In the genomic region with DNA sequence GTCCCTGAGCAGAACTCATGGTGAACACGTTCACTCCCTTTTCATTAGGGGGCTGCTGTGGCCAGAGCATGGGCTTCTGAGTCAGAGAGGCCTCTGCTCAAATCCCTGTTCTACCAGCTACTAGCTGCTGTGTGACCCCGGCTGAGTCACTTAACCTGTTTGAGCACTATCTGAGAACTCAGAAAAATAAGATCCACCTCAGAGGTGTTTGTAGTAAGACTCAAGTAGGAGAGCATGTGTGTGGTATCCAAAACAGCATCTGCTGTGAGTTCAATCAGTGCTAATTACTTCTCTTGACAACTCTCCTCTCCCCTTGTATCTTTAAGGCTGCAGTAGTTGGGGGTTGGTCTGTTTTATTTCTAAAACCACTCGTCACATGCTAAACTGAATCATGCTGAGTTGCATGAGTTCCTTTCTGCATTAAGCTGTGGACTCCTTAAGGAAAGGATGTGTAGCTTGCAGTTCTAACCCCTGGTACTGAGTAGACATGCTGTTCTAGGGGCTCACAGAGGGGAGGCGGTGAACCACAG, we compare ENCODE assay signal across 2 cellular contexts.
TF ChIP-seq lines count a peak whose summit lies in the region.

No MANE protein-coding gene starts in this region.

TF ChIP-seq in IMR-90, 13 proteins besides CTCF, POLR2A, EP300 and RAD21:
- TF ChIP-seq NFE2L2 (IDR thresholded peaks at IDR 0.05; ENCODE audit: low read depth, low read length): peak; percentile 17; the same call in 1 of the 2 replicates
- TF ChIP-seq, protein P1, sequence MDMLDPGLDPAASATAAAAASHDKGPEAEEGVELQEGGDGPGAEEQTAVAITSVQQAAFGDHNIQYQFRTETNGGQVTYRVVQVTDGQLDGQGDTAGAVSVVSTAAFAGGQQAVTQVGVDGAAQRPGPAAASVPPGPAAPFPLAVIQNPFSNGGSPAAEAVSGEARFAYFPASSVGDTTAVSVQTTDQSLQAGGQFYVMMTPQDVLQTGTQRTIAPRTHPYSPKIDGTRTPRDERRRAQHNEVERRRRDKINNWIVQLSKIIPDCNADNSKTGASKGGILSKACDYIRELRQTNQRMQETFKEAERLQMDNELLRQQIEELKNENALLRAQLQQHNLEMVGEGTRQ (IDR thresholded peaks at IDR 0.05; ENCODE audit: low read depth, low read length): peak; percentile 29; the same call in 1 of the 2 replicates
- peak; percentile 90 for TF ChIP-seq FOS (IDR thresholded peaks at IDR 0.05; ENCODE audit: low read depth, low read length)
- TF ChIP-seq, protein P2, sequence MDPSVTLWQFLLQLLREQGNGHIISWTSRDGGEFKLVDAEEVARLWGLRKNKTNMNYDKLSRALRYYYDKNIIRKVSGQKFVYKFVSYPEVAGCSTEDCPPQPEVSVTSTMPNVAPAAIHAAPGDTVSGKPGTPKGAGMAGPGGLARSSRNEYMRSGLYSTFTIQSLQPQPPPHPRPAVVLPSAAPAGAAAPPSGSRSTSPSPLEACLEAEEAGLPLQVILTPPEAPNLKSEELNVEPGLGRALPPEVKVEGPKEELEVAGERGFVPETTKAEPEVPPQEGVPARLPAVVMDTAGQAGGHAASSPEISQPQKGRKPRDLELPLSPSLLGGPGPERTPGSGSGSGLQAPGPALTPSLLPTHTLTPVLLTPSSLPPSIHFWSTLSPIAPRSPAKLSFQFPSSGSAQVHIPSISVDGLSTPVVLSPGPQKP (IDR thresholded peaks at IDR 0.05; ENCODE audit: borderline replicate concordance, low read depth, low read length): no peak
- TF ChIP-seq BHLHE40 (IDR thresholded peaks at IDR 0.05; ENCODE audit: low read depth, low read length): peak; percentile 18; the same call in 1 of the 2 replicates
- TF ChIP-seq MAFK (IDR thresholded peaks at IDR 0.05; ENCODE audit: low read depth, low read length): 0 out of 2 replicates have a peak, but pooled peaks have one; percentile 21
- 0 out of 2 replicates have a peak, but pooled peaks have one; percentile 47 for TF ChIP-seq CHD1 (IDR thresholded peaks at IDR 0.05; ENCODE audit: low read depth, low read length)
- no peak for TF ChIP-seq CEBPB (IDR thresholded peaks at IDR 0.05; ENCODE audit: low read depth, low read length)
- 0 out of 2 replicates have a peak, but pooled peaks have one; percentile 53 for TF ChIP-seq MXI1 (IDR thresholded peaks at IDR 0.05; ENCODE audit: borderline replicate concordance, low read depth, low read length)
- TF ChIP-seq RCOR1 (IDR thresholded peaks at IDR 0.05; ENCODE audit: insufficient replicate concordance, low read length): no peak
- TF ChIP-seq RFX5 (IDR thresholded peaks at IDR 0.05; ENCODE audit: low read depth, low read length): no peak
- TF ChIP-seq SMC3 (IDR thresholded peaks at IDR 0.05; ENCODE audit: low read depth, low read length): 0 out of 2 replicates have a peak, but pooled peaks have one; percentile 4
- no peak for TF ChIP-seq MAZ (IDR thresholded peaks at IDR 0.05; ENCODE audit: borderline replicate concordance, low read depth, low read length)

TF ChIP-seq in K562, 482 proteins besides CTCF, POLR2A, EP300 and RAD21:
- no peak for TF ChIP-seq PYGO2 (tag; IDR thresholded peaks at IDR 0.05)
- no peak for TF ChIP-seq HLTF (IDR thresholded peaks at IDR 0.05)
- TF ChIP-seq, protein P3, sequence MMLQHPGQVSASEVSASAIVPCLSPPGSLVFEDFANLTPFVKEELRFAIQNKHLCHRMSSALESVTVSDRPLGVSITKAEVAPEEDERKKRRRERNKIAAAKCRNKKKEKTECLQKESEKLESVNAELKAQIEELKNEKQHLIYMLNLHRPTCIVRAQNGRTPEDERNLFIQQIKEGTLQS (IDR thresholded peaks at IDR 0.05): peak; percentile 25; the same call in 1 of the 2 replicates
- TF ChIP-seq, protein P3 (CRISPR knock-in tag; conservative IDR thresholded peaks at IDR 0.05): no peak
- no peak for TF ChIP-seq ZNF143 (CRISPR knock-in tag; IDR thresholded peaks at IDR 0.05)
- peak; percentile 45; the same call in 1 of the 2 replicates for TF ChIP-seq JUND (IDR thresholded peaks at IDR 0.05; ENCODE audit: borderline replicate concordance, low read depth, low read length)
- no peak for TF ChIP-seq JUND (tag; IDR thresholded peaks at IDR 0.05; ENCODE audit: borderline replicate concordance, low read depth, low read length)
- TF ChIP-seq TCF7 (IDR thresholded peaks at IDR 0.05; ENCODE audit: borderline replicate concordance): no peak
- TF ChIP-seq CBX1 (IDR thresholded peaks at IDR 0.05; ENCODE audit: low read depth): no peak
- TF ChIP-seq SMAD3 (CRISPR knock-in tag; conservative IDR thresholded peaks at IDR 0.05): no peak
- TF ChIP-seq SIN3B (IDR thresholded peaks at IDR 0.05; ENCODE audit: low read depth): no peak
- peak; percentile 40; the same call in 1 of the 2 replicates for TF ChIP-seq POLR2AphosphoS5 (IDR thresholded peaks at IDR 0.05; ENCODE audit: control insufficient read depth, insufficient read depth, low read depth, low read length)
- TF ChIP-seq, protein P4, sequence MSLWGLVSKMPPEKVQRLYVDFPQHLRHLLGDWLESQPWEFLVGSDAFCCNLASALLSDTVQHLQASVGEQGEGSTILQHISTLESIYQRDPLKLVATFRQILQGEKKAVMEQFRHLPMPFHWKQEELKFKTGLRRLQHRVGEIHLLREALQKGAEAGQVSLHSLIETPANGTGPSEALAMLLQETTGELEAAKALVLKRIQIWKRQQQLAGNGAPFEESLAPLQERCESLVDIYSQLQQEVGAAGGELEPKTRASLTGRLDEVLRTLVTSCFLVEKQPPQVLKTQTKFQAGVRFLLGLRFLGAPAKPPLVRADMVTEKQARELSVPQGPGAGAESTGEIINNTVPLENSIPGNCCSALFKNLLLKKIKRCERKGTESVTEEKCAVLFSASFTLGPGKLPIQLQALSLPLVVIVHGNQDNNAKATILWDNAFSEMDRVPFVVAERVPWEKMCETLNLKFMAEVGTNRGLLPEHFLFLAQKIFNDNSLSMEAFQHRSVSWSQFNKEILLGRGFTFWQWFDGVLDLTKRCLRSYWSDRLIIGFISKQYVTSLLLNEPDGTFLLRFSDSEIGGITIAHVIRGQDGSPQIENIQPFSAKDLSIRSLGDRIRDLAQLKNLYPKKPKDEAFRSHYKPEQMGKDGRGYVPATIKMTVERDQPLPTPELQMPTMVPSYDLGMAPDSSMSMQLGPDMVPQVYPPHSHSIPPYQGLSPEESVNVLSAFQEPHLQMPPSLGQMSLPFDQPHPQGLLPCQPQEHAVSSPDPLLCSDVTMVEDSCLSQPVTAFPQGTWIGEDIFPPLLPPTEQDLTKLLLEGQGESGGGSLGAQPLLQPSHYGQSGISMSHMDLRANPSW (CRISPR knock-in tag; IDR thresholded peaks at IDR 0.05): no peak
- no peak for TF ChIP-seq EP400 (IDR thresholded peaks at IDR 0.05)
- TF ChIP-seq, protein P5, sequence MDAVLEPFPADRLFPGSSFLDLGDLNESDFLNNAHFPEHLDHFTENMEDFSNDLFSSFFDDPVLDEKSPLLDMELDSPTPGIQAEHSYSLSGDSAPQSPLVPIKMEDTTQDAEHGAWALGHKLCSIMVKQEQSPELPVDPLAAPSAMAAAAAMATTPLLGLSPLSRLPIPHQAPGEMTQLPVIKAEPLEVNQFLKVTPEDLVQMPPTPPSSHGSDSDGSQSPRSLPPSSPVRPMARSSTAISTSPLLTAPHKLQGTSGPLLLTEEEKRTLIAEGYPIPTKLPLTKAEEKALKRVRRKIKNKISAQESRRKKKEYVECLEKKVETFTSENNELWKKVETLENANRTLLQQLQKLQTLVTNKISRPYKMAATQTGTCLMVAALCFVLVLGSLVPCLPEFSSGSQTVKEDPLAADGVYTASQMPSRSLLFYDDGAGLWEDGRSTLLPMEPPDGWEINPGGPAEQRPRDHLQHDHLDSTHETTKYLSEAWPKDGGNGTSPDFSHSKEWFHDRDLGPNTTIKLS (IDR thresholded peaks at IDR 0.05; ENCODE audit: borderline replicate concordance, low read depth): no peak
- TF ChIP-seq, protein P6, sequence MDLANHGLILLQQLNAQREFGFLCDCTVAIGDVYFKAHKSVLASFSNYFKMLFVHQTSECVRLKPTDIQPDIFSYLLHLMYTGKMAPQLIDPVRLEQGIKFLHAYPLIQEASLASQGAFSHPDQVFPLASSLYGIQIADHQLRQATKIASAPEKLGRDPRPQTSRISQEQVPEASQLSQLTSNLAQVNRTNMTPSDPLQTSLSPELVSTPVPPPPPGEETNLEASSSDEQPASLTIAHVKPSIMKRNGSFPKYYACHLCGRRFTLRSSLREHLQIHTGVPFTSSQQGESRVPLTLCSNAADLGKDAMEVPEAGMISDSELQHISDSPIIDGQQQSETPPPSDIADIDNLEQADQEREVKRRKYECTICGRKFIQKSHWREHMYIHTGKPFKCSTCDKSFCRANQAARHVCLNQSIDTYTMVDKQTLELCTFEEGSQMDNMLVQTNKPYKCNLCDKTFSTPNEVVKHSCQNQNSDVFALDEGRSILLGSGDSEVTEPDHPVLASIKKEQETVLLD (IDR thresholded peaks at IDR 0.05): no peak
- peak; percentile 89 for TF ChIP-seq CBFA2T3 (IDR thresholded peaks at IDR 0.05)
- peak; percentile 41; the same call in 1 of the 2 replicates for TF ChIP-seq TEAD4 (IDR thresholded peaks at IDR 0.05; ENCODE audit: low read length)
- TF ChIP-seq TEAD4 (CRISPR knock-in tag; IDR thresholded peaks at IDR 0.05; ENCODE audit: borderline replicate concordance): no peak
- TF ChIP-seq SMARCA5 (IDR thresholded peaks at IDR 0.05): no peak
- TF ChIP-seq TOE1 (IDR thresholded peaks at IDR 0.05; ENCODE audit: borderline replicate concordance): no peak
- no peak for TF ChIP-seq TOE1 (CRISPR knock-in tag; IDR thresholded peaks at IDR 0.05; ENCODE audit: borderline replicate concordance, low read depth)
- no peak for TF ChIP-seq ZNF212 (CRISPR knock-in tag; IDR thresholded peaks at IDR 0.05)
- TF ChIP-seq NR3C1 (CRISPR knock-in tag; IDR thresholded peaks at IDR 0.05): no peak
- TF ChIP-seq SIN3A (IDR thresholded peaks at IDR 0.05; ENCODE audit: borderline replicate concordance in 2 of 2, control insufficient read depth in 1 of 2, low read depth in 2 of 2, low read length in 2 of 2): no peak
- TF ChIP-seq, protein P7, sequence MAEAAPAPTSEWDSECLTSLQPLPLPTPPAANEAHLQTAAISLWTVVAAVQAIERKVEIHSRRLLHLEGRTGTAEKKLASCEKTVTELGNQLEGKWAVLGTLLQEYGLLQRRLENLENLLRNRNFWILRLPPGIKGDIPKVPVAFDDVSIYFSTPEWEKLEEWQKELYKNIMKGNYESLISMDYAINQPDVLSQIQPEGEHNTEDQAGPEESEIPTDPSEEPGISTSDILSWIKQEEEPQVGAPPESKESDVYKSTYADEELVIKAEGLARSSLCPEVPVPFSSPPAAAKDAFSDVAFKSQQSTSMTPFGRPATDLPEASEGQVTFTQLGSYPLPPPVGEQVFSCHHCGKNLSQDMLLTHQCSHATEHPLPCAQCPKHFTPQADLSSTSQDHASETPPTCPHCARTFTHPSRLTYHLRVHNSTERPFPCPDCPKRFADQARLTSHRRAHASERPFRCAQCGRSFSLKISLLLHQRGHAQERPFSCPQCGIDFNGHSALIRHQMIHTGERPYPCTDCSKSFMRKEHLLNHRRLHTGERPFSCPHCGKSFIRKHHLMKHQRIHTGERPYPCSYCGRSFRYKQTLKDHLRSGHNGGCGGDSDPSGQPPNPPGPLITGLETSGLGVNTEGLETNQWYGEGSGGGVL (CRISPR knock-in tag; IDR thresholded peaks at IDR 0.05): no peak
- peak; percentile 94 to 95 for TF ChIP-seq KDM1A (IDR thresholded peaks at IDR 0.05)
- TF ChIP-seq NELFE (IDR thresholded peaks at IDR 0.05; ENCODE audit: insufficient read depth, insufficient read length): no peak
- TF ChIP-seq ZFPM2 (CRISPR knock-in tag; IDR thresholded peaks at IDR 0.05): no peak
- TF ChIP-seq ARID1B (IDR thresholded peaks at IDR 0.05): peak; percentile 31
- no peak for TF ChIP-seq TBP (optimal IDR thresholded peaks at IDR 0.05; ENCODE audit: low read depth, low read length)
- no peak for TF ChIP-seq C11orf30 (IDR thresholded peaks at IDR 0.05; ENCODE audit: low read depth)
- TF ChIP-seq NFIC (IDR thresholded peaks at IDR 0.05): peak; percentile 6; the same call in 1 of the 2 replicates
- TF ChIP-seq HDAC1 (IDR thresholded peaks at IDR 0.05): peak in 1 of 2 experiments; percentile 54; a peak in 2 of 4 replicates
- peak; percentile 31; the same call in 1 of the 2 replicates for TF ChIP-seq NCOR1 (IDR thresholded peaks at IDR 0.05)
- TF ChIP-seq NR1H2 (CRISPR knock-in tag; IDR thresholded peaks at IDR 0.05): no peak
- TF ChIP-seq CBFA2T2 (conservative IDR thresholded peaks at IDR 0.05): peak; percentile 82
- TF ChIP-seq FOSL1 (tag; conservative IDR thresholded peaks at IDR 0.05): peak; percentile 76
- no peak for TF ChIP-seq HMGN3 (IDR thresholded peaks at IDR 0.05; ENCODE audit: borderline replicate concordance, extremely low read depth, insufficient read length, low read depth, low read length)
- TF ChIP-seq STAT5A (IDR thresholded peaks at IDR 0.05; ENCODE audit: borderline replicate concordance, low read length): 0 out of 2 replicates have a peak, but pooled peaks have one; percentile 16
- TF ChIP-seq, protein P8, sequence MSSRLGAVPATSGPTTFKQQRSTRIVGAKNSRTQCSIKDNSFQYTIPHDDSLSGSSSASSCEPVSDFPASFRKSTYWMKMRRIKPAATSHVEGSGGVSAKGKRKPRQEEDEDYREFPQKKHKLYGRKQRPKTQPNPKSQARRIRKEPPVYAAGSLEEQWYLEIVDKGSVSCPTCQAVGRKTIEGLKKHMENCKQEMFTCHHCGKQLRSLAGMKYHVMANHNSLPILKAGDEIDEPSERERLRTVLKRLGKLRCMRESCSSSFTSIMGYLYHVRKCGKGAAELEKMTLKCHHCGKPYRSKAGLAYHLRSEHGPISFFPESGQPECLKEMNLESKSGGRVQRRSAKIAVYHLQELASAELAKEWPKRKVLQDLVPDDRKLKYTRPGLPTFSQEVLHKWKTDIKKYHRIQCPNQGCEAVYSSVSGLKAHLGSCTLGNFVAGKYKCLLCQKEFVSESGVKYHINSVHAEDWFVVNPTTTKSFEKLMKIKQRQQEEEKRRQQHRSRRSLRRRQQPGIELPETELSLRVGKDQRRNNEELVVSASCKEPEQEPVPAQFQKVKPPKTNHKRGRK (tag; IDR thresholded peaks at IDR 0.05): no peak
- TF ChIP-seq NFE2 (IDR thresholded peaks at IDR 0.05; ENCODE audit: low read depth): no peak
- TF ChIP-seq JUN (IDR thresholded peaks at IDR 0.05; ENCODE audit: borderline replicate concordance, low read depth, low read length): peak; percentile 51; the same call in 1 of the 2 replicates
- no peak for TF ChIP-seq JUN (CRISPR knock-in tag; IDR thresholded peaks at IDR 0.05; ENCODE audit: borderline replicate concordance)
- TF ChIP-seq FOXJ3 (CRISPR knock-in tag; IDR thresholded peaks at IDR 0.05): no peak
- peak; percentile 35; the same call in 1 of the 2 replicates for TF ChIP-seq TCF3 (CRISPR knock-in tag; IDR thresholded peaks at IDR 0.05)
- no peak for TF ChIP-seq ZNF324 (CRISPR knock-in tag; IDR thresholded peaks at IDR 0.05)
- no peak for TF ChIP-seq ZNF408 (CRISPR knock-in tag; IDR thresholded peaks at IDR 0.05; ENCODE audit: low read depth)
- TF ChIP-seq HMG20A (CRISPR knock-in tag; conservative IDR thresholded peaks at IDR 0.05): no peak
- no peak for TF ChIP-seq PRMT5 (CRISPR knock-in tag; IDR thresholded peaks at IDR 0.05)
- no peak for TF ChIP-seq TARDBP (IDR thresholded peaks at IDR 0.05)
- TF ChIP-seq SRF (CRISPR knock-in tag; IDR thresholded peaks at IDR 0.05): no peak
TF ChIP-seq in K562: peak in this region for 15.
